8 cellular contexts compared by ENCODE assay signal in the genomic region with DNA sequence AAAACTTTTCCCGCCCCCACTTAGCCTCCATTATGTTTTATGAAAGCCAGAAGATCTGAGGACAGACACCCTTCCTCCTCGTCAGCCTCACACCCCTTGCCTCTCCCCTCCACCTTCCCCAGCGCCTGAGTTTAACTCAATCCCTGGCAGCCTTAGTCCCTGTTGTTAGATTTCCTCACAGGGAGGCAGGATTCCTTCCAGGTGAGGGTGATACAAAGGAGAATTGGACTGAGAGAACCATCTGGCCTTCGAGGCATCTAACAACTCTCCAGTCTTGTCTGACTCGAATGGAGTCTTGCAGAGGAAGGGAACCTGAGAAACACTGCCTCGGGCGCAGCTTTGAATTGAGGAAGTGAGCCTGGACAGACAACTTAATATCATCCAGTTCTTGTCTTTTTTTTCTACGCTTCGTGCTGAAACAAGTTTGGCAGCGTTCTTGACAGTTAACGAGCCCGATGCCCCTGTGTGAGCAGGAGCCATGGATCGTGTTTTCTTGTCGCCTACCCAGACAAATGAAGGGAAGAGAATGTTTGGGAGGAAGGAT. TPM values are rescaled to one million over a fixed set of nuclear protein-coding genes. Genes with fewer than 3 reads are reported as not detected.
DNase-seq lines count a peak whose midpoint lies in the region; ATAC-seq and TF ChIP-seq lines count a peak whose summit lies in the region.

No MANE protein-coding gene starts in this region.

- intact Hi-C loops in left colon (cut with DNase I, micrococcal nuclease) (no loop called here), testis (cut with DNase I; ENCODE audit: low total_unique reads) (no loop called here)

- H3K4me3 ChIP-seq in Loucy (ENCODE audit: low read length, poor library complexity, severe bottlenecking) (peak overlapping the region; percentile 67), adipocyte (ENCODE audit: low read length) (peak overlapping the region; percentile 87), testis (peak overlapping the region; percentile 89 to 96)

- H3K4me2 ChIP-seq in Loucy (ENCODE audit: low read depth, low read length, poor library complexity, severe bottlenecking) = peak overlapping the region; percentile 89

- peak; percentile 7 for ATAC-seq in left colon

- H3K4me1 ChIP-seq in Loucy (ENCODE audit: insufficient read depth, low read length, poor library complexity, severe bottlenecking) (peaks cover 6% of the 10 kb centered on the region), adipocyte (ENCODE audit: control insufficient read depth, insufficient read depth, low read length) (peaks cover 27% of the 10 kb centered on the region), testis (peaks cover 16% of the 10 kb centered on the region)

- H2AFZ ChIP-seq in Loucy (ENCODE audit: low read length) = peak overlapping the region; percentile 50; the same call in 1 of the 2 replicates

- no peak for TF ChIP-seq POLR2A in testis (IDR thresholded peaks at IDR 0.05)

- H3F3A ChIP-seq in Loucy (ENCODE audit: low read depth) = no peaks in the 10 kb centered on the region

- peak overlapping the region; percentile 96 to 99 for H3K27ac ChIP-seq in testis

- peaks cover 24% of the 10 kb centered on the region; the same call in 1 of the 2 replicates for H3K79me2 ChIP-seq in Loucy (ENCODE audit: insufficient read depth, low read length)

- H3K36me3 ChIP-seq in Loucy (ENCODE audit: insufficient read depth, low read length) (no peaks in the 10 kb centered on the region; the same call in 1 of the 2 replicates), adipocyte (ENCODE audit: control insufficient read depth, insufficient read depth, low read length, severe bottlenecking) (peaks cover 11% of the 10 kb centered on the region), testis (ENCODE audit: low read depth, missing control alignments) (no peaks in the 10 kb centered on the region)

- H3K9ac ChIP-seq in Loucy (ENCODE audit: low read depth, low read length, poor library complexity, severe bottlenecking) (peak overlapping the region; percentile 77), adipocyte (ENCODE audit: low read length) (peak overlapping the region; percentile 73)

- DNase-seq in NCI-H146 (lab: John Stamatoyannopoulos, UW) (peak; percentile 65), NCI-H146 treated with DMSO at 0.1 percent for 48 hours (lab: John Stamatoyannopoulos, UW; ENCODE audit: unreplicated experiment) (no peak), adipocyte (ENCODE audit: low read depth) (no peak), left colon (peak; percentile 48), testis (no peak), NCI-H1048 (lab: John Stamatoyannopoulos, UW) (no peak), AG20443 (ENCODE audit: low spot score) (no peak)

- 14 to 18% methylated on average over 14 of the region's 14 CpGs for WGBS in testis, 2 donors

- H3K9me3 ChIP-seq in Loucy (ENCODE audit: insufficient read depth, low read depth, low read length) = no peaks in the 10 kb centered on the region
- H3K9me3 ChIP-seq in adipocyte (ENCODE audit: control insufficient read depth, low read length) = no peaks in the 10 kb centered on the region
- no peaks in the 10 kb centered on the region for H3K9me3 ChIP-seq in testis

- peaks cover 11% of the 10 kb centered on the region for H4K20me1 ChIP-seq in Loucy (ENCODE audit: insufficient read depth, low read length, poor library complexity, severe bottlenecking)

- no peaks in the 10 kb centered on the region for H3K27me3 ChIP-seq in Loucy (ENCODE audit: insufficient read depth, low read length, poor library complexity, severe bottlenecking)
- no peaks in the 10 kb centered on the region for H3K27me3 ChIP-seq in adipocyte (replicated peaks; ENCODE audit: control insufficient read depth, insufficient read depth, low read length)
- no peaks in the 10 kb centered on the region for H3K27me3 ChIP-seq in testis

- H3K9me2 ChIP-seq in Loucy (replicated peaks; ENCODE audit: low read depth, low read length) = no peaks in the 10 kb centered on the region

- TF ChIP-seq CTCF in Loucy (conservative IDR thresholded peaks at IDR 0.05; ENCODE audit: low read length) (no peak), testis (IDR thresholded peaks at IDR 0.05) (no peak)

RNA-seq across cellular contexts. Expression of a gene that starts 1.3 kb away (rescaled TPM):
- total RNA-seq in left colon = 10 to 100 TPM; 58.7 to 62.4 TPM
- total RNA-seq in testis = 10 to 100 TPM; 52.2 to 64.3 TPM
- 52.3 TPM for polyA plus RNA-seq in testis (ENCODE audit: insufficient read depth, low read depth, low replicate concordance)

RNA-seq across cellular contexts. Expression of a gene that starts 7.0 kb away (rescaled TPM):
- total RNA-seq in left colon (10 to 100 TPM in 1 of 2 donors, 1 to 10 TPM in 1; 9.8 to 11.7 TPM), testis (10 to 100 TPM; 18.7 to 23.3 TPM)
- polyA plus RNA-seq in testis (ENCODE audit: insufficient read depth, low read depth, low replicate concordance) = 13.1 TPM

RNA-seq across cellular contexts. Expression of a gene that starts 30.5 kb away (rescaled TPM):
- 10 to 100 TPM; 10.6 to 20.7 TPM for total RNA-seq in left colon
- 10 to 100 TPM; 21.9 to 23.2 TPM for total RNA-seq in testis
- 11.3 TPM for polyA plus RNA-seq in testis (ENCODE audit: insufficient read depth, low read depth, low replicate concordance)

RNA-seq across cellular contexts. Expression of a gene that starts 43.8 kb away (rescaled TPM):
- total RNA-seq in left colon = 10 to 100 TPM; 16.6 to 24.4 TPM
- total RNA-seq in testis = 10 to 100 TPM; 21.7 to 54.6 TPM
- 38.5 TPM for polyA plus RNA-seq in testis (ENCODE audit: insufficient read depth, low read depth, low replicate concordance)

RNA-seq across cellular contexts. Expression of a gene that starts 55.2 kb away (rescaled TPM):
- total RNA-seq in left colon (1 to 10 TPM; 6.7 to 7.3 TPM), testis (1 to 10 TPM; 2.8 to 5.0 TPM)
- 6.7 TPM for polyA plus RNA-seq in testis (ENCODE audit: insufficient read depth, low read depth, low replicate concordance)

Comparison
In these comparisons a context has a peak if more than half of its experiments do, and no peak if none do; other contexts are left out.
1. DNase-seq: peak in NCI-H146 (single experiment) and left colon (2 of 2); none in NCI-H146 treated with DMSO at 0.1 percent for 48 hours (single experiment), adipocyte (single experiment), testis (single experiment), NCI-H1048 (single experiment) and AG20443 (single experiment).
2. Peak in every context shown above with its lines, with median percentiles within 50 percentile points of each other: H3K4me3 ChIP-seq.